ENCODE assay signal across 1 cellular context in the genomic region with DNA sequence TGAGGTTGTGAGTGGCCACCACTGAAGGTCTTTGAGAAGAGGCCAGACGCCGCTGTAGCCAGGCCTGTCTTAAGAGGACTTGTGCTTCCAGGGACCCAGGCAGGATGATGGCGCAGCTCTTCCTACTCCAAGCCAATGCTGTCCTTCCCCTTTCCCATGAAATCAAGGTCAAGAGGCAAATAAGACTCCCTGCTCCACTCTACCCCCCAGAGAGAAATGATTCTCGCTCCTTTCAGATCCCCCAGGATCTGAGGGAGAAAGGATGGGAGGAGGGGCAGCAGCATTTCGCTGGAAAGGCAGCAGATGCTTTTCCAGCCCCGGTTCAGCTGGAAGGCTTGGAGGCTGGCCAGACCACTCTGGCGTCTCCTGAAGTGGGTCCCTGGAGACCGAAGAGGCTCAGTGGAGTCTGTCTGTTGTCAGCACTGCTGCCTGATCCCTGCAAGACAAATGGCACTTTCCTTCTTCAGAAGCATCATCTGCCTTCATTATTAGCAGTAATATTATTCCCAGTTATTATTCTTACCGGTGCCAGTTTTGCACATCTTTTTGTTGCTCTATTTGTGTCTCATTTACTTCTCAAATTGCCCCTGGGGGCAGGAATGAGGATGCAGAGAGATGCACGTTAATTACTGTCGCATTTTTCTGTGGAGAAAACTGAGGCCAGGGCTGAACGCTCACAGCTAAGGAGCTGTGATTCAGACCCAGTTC.
TF ChIP-seq lines count a peak whose summit lies in the region.

No MANE protein-coding gene starts in this region.

TF ChIP-seq in HEK293, 187 proteins besides CTCF, POLR2A, EP300 and RAD21 (continued from another document):
- TF ChIP-seq, protein P1, sequence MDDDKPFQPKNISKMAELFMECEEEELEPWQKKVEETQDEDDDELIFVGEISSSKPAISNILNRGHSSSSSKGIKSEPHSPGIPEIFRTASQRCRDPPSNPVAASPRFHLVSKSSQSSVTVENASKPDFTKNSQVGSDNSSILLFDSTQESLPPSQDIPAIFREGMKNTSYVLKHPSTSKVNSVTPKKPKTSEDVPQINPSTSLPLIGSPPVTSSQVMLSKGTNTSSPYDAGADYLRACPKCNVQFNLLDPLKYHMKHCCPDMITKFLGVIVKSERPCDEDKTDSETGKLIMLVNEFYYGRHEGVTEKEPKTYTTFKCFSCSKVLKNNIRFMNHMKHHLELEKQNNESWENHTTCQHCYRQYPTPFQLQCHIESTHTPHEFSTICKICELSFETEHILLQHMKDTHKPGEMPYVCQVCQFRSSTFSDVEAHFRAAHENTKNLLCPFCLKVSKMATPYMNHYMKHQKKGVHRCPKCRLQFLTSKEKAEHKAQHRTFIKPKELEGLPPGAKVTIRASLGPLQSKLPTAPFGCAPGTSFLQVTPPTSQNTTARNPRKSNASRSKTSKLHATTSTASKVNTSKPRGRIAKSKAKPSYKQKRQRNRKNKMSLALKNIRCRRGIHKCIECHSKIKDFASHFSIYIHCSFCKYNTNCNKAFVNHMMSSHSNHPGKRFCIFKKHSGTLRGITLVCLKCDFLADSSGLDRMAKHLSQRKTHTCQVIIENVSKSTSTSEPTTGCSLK (tag by site-specific recombination; IDR thresholded peaks at IDR 0.05), result no peak
- TF ChIP-seq ZNF350 (tag by site-specific recombination; IDR thresholded peaks at IDR 0.05) (no peak), ZNF837 (tag by site-specific recombination; IDR thresholded peaks at IDR 0.05) (no peak), ZBTB8A (tag by site-specific recombination; IDR thresholded peaks at IDR 0.05) (no peak), KLF7 (tag by site-specific recombination; IDR thresholded peaks at IDR 0.05; ENCODE audit: borderline replicate concordance) (no peak), ZNF664 (tag by site-specific recombination; IDR thresholded peaks at IDR 0.05) (no peak), ZBTB1 (tag by site-specific recombination; IDR thresholded peaks at IDR 0.05) (no peak), ZNF335 (tag by site-specific recombination; conservative IDR thresholded peaks at IDR 0.05) (no peak), ZNF174 (tag by site-specific recombination; IDR thresholded peaks at IDR 0.05) (no peak), ZNF785 (tag by site-specific recombination; IDR thresholded peaks at IDR 0.05) (no peak), SP2 (tag by site-specific recombination; IDR thresholded peaks at IDR 0.05) (no peak), ZNF292 (tag by site-specific recombination; IDR thresholded peaks at IDR 0.05; ENCODE audit: borderline replicate concordance, low read depth) (no peak), ZNF48 (tag by site-specific recombination; IDR thresholded peaks at IDR 0.05) (no peak), ZNF24 (tag by site-specific recombination; IDR thresholded peaks at IDR 0.05) (no peak), ZNF121 (tag by site-specific recombination; IDR thresholded peaks at IDR 0.05) (no peak), ZFP69B (tag by site-specific recombination; IDR thresholded peaks at IDR 0.05) (no peak), ZNF37A (tag by site-specific recombination; IDR thresholded peaks at IDR 0.05) (no peak), ZBTB21 (tag by site-specific recombination; IDR thresholded peaks at IDR 0.05) (no peak), ZNF548 (tag by site-specific recombination; IDR thresholded peaks at IDR 0.05) (no peak), ZNF366 (tag by site-specific recombination; conservative IDR thresholded peaks at IDR 0.05) (no peak), ZNF416 (tag by site-specific recombination; IDR thresholded peaks at IDR 0.05) (no peak), GLI2 (tag by site-specific recombination; IDR thresholded peaks at IDR 0.05; ENCODE audit: borderline replicate concordance, low read depth) (no peak)
- TF ChIP-seq, protein P2, sequence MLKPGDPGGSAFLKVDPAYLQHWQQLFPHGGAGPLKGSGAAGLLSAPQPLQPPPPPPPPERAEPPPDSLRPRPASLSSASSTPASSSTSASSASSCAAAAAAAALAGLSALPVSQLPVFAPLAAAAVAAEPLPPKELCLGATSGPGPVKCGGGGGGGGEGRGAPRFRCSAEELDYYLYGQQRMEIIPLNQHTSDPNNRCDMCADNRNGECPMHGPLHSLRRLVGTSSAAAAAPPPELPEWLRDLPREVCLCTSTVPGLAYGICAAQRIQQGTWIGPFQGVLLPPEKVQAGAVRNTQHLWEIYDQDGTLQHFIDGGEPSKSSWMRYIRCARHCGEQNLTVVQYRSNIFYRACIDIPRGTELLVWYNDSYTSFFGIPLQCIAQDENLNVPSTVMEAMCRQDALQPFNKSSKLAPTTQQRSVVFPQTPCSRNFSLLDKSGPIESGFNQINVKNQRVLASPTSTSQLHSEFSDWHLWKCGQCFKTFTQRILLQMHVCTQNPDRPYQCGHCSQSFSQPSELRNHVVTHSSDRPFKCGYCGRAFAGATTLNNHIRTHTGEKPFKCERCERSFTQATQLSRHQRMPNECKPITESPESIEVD (tag by site-specific recombination; IDR thresholded peaks at IDR 0.05), result no peak
- TF ChIP-seq, protein P3, sequence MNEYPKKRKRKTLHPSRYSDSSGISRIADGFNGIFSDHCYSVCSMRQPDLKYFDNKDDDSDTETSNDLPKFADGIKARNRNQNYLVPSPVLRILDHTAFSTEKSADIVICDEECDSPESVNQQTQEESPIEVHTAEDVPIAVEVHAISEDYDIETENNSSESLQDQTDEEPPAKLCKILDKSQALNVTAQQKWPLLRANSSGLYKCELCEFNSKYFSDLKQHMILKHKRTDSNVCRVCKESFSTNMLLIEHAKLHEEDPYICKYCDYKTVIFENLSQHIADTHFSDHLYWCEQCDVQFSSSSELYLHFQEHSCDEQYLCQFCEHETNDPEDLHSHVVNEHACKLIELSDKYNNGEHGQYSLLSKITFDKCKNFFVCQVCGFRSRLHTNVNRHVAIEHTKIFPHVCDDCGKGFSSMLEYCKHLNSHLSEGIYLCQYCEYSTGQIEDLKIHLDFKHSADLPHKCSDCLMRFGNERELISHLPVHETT (tag by site-specific recombination; IDR thresholded peaks at IDR 0.05), result no peak
- TF ChIP-seq, protein P4, sequence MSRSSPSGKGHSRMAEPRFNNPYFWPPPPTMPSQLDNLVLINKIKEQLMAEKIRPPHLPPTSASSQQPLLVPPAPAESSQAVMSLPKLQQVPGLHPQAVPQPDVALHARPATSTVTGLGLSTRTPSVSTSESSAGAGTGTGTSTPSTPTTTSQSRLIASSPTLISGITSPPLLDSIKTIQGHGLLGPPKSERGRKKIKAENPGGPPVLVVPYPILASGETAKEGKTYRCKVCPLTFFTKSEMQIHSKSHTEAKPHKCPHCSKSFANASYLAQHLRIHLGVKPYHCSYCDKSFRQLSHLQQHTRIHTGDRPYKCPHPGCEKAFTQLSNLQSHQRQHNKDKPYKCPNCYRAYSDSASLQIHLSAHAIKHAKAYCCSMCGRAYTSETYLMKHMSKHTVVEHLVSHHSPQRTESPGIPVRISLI (tag by site-specific recombination; IDR thresholded peaks at IDR 0.05), result no peak
- TF ChIP-seq, protein P5, sequence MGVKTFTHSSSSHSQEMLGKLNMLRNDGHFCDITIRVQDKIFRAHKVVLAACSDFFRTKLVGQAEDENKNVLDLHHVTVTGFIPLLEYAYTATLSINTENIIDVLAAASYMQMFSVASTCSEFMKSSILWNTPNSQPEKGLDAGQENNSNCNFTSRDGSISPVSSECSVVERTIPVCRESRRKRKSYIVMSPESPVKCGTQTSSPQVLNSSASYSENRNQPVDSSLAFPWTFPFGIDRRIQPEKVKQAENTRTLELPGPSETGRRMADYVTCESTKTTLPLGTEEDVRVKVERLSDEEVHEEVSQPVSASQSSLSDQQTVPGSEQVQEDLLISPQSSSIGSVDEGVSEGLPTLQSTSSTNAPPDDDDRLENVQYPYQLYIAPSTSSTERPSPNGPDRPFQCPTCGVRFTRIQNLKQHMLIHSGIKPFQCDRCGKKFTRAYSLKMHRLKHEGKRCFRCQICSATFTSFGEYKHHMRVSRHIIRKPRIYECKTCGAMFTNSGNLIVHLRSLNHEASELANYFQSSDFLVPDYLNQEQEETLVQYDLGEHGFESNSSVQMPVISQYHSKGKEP (tag by site-specific recombination; IDR thresholded peaks at IDR 0.05), result peak; percentile 50; the same call in 1 of the 2 replicates
- TF ChIP-seq, protein P6, sequence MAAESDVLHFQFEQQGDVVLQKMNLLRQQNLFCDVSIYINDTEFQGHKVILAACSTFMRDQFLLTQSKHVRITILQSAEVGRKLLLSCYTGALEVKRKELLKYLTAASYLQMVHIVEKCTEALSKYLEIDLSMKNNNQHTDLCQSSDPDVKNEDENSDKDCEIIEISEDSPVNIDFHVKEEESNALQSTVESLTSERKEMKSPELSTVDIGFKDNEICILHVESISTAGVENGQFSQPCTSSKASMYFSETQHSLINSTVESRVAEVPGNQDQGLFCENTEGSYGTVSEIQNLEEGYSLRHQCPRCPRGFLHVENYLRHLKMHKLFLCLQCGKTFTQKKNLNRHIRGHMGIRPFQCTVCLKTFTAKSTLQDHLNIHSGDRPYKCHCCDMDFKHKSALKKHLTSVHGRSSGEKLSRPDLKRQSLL (tag by site-specific recombination; IDR thresholded peaks at IDR 0.05), result no peak
- TF ChIP-seq, protein P7, sequence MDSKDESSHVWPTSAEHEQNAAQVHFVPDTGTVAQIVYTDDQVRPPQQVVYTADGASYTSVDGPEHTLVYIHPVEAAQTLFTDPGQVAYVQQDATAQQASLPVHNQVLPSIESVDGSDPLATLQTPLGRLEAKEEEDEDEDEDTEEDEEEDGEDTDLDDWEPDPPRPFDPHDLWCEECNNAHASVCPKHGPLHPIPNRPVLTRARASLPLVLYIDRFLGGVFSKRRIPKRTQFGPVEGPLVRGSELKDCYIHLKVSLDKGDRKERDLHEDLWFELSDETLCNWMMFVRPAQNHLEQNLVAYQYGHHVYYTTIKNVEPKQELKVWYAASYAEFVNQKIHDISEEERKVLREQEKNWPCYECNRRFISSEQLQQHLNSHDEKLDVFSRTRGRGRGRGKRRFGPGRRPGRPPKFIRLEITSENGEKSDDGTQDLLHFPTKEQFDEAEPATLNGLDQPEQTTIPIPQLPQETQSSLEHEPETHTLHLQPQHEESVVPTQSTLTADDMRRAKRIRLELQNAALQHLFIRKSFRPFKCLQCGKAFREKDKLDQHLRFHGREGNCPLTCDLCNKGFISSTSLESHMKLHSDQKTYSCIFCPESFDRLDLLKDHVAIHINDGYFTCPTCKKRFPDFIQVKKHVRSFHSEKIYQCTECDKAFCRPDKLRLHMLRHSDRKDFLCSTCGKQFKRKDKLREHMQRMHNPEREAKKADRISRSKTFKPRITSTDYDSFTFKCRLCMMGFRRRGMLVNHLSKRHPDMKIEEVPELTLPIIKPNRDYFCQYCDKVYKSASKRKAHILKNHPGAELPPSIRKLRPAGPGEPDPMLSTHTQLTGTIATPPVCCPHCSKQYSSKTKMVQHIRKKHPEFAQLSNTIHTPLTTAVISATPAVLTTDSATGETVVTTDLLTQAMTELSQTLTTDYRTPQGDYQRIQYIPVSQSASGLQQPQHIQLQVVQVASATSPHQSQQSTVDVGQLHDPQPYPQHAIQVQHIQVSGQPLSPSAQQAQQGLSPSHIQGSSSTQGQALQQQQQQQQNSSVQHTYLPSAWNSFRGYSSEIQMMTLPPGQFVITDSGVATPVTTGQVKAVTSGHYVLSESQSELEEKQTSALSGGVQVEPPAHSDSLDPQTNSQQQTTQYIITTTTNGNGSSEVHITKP (tag by site-specific recombination; IDR thresholded peaks at IDR 0.05), result peak; percentile 58; the same call in 1 of the 2 replicates
- TF ChIP-seq, protein P8, sequence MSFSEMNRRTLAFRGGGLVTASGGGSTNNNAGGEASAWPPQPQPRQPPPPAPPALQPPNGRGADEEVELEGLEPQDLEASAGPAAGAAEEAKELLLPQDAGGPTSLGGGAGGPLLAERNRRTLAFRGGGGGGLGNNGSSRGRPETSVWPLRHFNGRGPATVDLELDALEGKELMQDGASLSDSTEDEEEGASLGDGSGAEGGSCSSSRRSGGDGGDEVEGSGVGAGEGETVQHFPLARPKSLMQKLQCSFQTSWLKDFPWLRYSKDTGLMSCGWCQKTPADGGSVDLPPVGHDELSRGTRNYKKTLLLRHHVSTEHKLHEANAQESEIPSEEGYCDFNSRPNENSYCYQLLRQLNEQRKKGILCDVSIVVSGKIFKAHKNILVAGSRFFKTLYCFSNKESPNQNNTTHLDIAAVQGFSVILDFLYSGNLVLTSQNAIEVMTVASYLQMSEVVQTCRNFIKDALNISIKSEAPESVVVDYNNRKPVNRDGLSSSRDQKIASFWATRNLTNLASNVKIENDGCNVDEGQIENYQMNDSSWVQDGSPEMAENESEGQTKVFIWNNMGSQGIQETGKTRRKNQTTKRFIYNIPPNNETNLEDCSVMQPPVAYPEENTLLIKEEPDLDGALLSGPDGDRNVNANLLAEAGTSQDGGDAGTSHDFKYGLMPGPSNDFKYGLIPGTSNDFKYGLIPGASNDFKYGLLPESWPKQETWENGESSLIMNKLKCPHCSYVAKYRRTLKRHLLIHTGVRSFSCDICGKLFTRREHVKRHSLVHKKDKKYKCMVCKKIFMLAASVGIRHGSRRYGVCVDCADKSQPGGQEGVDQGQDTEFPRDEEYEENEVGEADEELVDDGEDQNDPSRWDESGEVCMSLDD (tag by site-specific recombination; IDR thresholded peaks at IDR 0.05), result no peak
- TF ChIP-seq, protein P9, sequence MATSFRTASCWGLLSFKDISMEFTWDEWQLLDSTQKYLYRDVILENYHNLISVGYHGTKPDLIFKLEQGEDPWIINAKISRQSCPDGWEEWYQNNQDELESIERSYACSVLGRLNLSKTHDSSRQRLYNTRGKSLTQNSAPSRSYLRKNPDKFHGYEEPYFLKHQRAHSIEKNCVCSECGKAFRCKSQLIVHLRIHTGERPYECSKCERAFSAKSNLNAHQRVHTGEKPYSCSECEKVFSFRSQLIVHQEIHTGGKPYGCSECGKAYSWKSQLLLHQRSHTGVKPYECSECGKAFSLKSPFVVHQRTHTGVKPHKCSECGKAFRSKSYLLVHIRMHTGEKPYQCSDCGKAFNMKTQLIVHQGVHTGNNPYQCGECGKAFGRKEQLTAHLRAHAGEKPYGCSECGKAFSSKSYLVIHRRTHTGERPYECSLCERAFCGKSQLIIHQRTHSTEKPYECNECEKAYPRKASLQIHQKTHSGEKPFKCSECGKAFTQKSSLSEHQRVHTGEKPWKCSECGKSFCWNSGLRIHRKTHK (tag by site-specific recombination; IDR thresholded peaks at IDR 0.05), result no peak
